13 cellular contexts compared by ENCODE assay signal in the genomic region with DNA sequence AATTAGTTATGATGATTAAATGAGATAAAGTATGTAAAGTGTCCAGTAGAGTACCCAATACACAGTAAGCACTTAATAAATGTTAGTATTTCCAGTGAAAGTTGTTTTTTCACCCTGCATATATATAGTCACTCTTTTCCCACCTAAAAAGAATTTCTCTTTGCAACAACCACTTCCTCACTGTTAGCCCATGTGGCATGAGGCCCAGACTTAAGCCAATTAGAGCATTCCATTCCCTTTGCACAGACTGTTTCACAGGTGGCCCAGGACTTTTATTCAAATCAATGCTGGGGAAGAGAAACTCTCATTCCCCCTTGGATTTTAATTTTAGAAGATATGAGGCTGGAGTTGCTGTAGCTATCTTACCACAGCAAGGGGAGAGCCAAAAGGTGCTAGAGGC. TPM values are rescaled to one million over a fixed set of nuclear protein-coding genes. Genes with fewer than 3 reads are reported as not detected.
DNase-seq lines count a peak whose midpoint lies in the region; ATAC-seq and TF ChIP-seq lines count a peak whose summit lies in the region.
"Had no signal": no experiment of that assay in that cellular context is flagged by ENCODE, and none has a peak within 500 bp of the region (broad histone marks: within the 10 kb centered on the region; RNA-seq: fewer than 3 reads in every experiment).

No MANE protein-coding gene starts in this region.

- POLR2A ChIA-PET in CD4-positive, alpha-beta T cell (lab: Charles Lee): interaction anchor here (2.1 kb wide), 1 partner anchor 54 kb away, joined by 7 read pairs; the partner anchor contains the start of gene TRIM59

- peaks cover 16% of the 10 kb centered on the region for H3K4me1 ChIP-seq in HUES64 (ENCODE audit: insufficient read depth, low read length)

- no peaks in the 10 kb centered on the region for H3K36me3 ChIP-seq in HUES64 (ENCODE audit: insufficient read depth, low read length)
- H3K36me3 ChIP-seq: neutrophil had no signal

- peaks cover 5% of the 10 kb centered on the region for H3K27me3 Mint-ChIP-seq in CD4-positive, alpha-beta T cell
- peaks cover 3% of the 10 kb centered on the region for H3K27me3 Mint-ChIP-seq in activated CD8-positive, alpha-beta memory T cell treated with anti-CD3 and anti-CD28 coated beads, Interleukin-2, amount 10 ng/mL, durations not matched to agents 7 days and 5 days

- no peak overlapping the region for H3K27ac Mint-ChIP-seq in CD4-positive, alpha-beta T cell
- no peak overlapping the region for H3K27ac Mint-ChIP-seq in activated CD8-positive, alpha-beta memory T cell treated with anti-CD3 and anti-CD28 coated beads, Interleukin-2, amount 10 ng/mL, durations not matched to agents 7 days and 5 days
- H3K27ac Mint-ChIP-seq: activated naive CD4-positive, alpha-beta T cell treated with anti-CD3 and anti-CD28 coated beads, Interleukin-2, amount 50 U/mL, for 72 hours; CD4-positive, CD25-positive, alpha-beta regulatory T cell had no signal

- H3K4me3 ChIP-seq in HUES64 (ENCODE audit: low read length) (no peak overlapping the region; the same call in 1 of the 2 replicates), foreskin fibroblast (ENCODE audit: low read depth in 1 of 2, low read length in 2 of 2) (no peak overlapping the region)

- intact Hi-C loops in CD4-positive, alpha-beta T cell (cut with DNase I, micrococcal nuclease): loop anchor here in 1 of 2 experiments (5.0 kb wide), 2 partner anchors 827 to 1593 kb away; partner anchors contain the start of genes MFSD1 and NMD3

- H3K27ac ChIP-seq in CD4-positive, alpha-beta T cell (ENCODE audit: low read depth, low read length): no peak overlapping the region
- peak overlapping the region; percentile 50; the same call in 1 of the 2 replicates for H3K27ac ChIP-seq in HUES64 (ENCODE audit: low read depth, low read length)
- H3K27ac ChIP-seq: neutrophil had no signal

- peak overlapping the region; percentile 43; the same call in 1 of the 2 replicates for H3K9ac ChIP-seq in HUES64 (ENCODE audit: low read depth, low read length)

- peaks cover 22% of the 10 kb centered on the region for H3K36me3 Mint-ChIP-seq in CD4-positive, alpha-beta T cell (ENCODE audit: low read depth)
- H3K36me3 Mint-ChIP-seq in activated CD8-positive, alpha-beta memory T cell treated with anti-CD3 and anti-CD28 coated beads, Interleukin-2, amount 10 ng/mL, durations not matched to agents 7 days and 5 days: peaks cover 10% of the 10 kb centered on the region

- ATAC-seq in CD4-positive, alpha-beta T cell (ENCODE audit: poor library complexity): no peak
- peak; percentile 54 for ATAC-seq in SK-N-SH treated with all-trans-retinoic acid at 6 μM for 48 hours
- no peak for ATAC-seq in GM21723 (IDR thresholded peaks at IDR 0.05; ENCODE audit: unreplicated experiment)
- no peak for ATAC-seq in GM21825 (IDR thresholded peaks at IDR 0.05; ENCODE audit: unreplicated experiment)
- ATAC-seq in activated CD8-positive, alpha-beta memory T cell treated with anti-CD3 and anti-CD28 coated beads, Interleukin-2, amount 10 ng/mL, durations not matched to agents 7 days and 5 days: no peak
- ATAC-seq: activated naive CD4-positive, alpha-beta T cell treated with anti-CD3 and anti-CD28 coated beads, Interleukin-2, amount 50 U/mL, for 72 hours had no signal

- H3K27me3 ChIP-seq in CD4-positive, alpha-beta T cell (ENCODE audit: control insufficient read depth, insufficient read depth, low read length): no peaks in the 10 kb centered on the region
- H3K27me3 ChIP-seq in HUES64 (ENCODE audit: insufficient read depth, low read length): no peaks in the 10 kb centered on the region
- H3K27me3 ChIP-seq: neutrophil had no signal

- no peaks in the 10 kb centered on the region for H3K9me3 ChIP-seq in CD4-positive, alpha-beta T cell (ENCODE audit: control insufficient read depth, low read length)
- H3K9me3 ChIP-seq in HUES64 (ENCODE audit: insufficient read depth, low read depth, low read length): no peaks in the 10 kb centered on the region
- H3K9me3 ChIP-seq: neutrophil had no signal

- H3K4me1 Mint-ChIP-seq in CD4-positive, alpha-beta T cell (ENCODE audit: low read depth): peaks cover 39% of the 10 kb centered on the region
- H3K4me1 Mint-ChIP-seq in activated CD8-positive, alpha-beta memory T cell treated with anti-CD3 and anti-CD28 coated beads, Interleukin-2, amount 10 ng/mL, durations not matched to agents 7 days and 5 days: peaks cover 30% of the 10 kb centered on the region

- no peak for DNase-seq in CD4-positive, alpha-beta T cell
- peak; percentile 58 to 83 for DNase-seq in foreskin fibroblast
- DNase-seq in KG1 (lab: John Stamatoyannopoulos, UW): no peak
- DNase-seq in activated CD8-positive, alpha-beta memory T cell treated with anti-CD3 and anti-CD28 coated beads, Interleukin-2, amount 10 ng/mL, durations not matched to agents 7 days and 5 days: no peak
- DNase-seq: activated CD4-positive, alpha-beta T cell treated with anti-CD3 and anti-CD28 coated beads for 4 hours; CD4-positive, CD25-positive, alpha-beta regulatory T cell; NCI-H2029 had no signal

- TF ChIP-seq CTCF in CD4-positive, alpha-beta T cell (IDR thresholded peaks at IDR 0.05): no peak
- TF ChIP-seq CTCF in foreskin fibroblast (IDR thresholded peaks at IDR 0.05; ENCODE audit: low read depth, low read length): no peak

- CTCF ChIA-PET in CD4-positive, alpha-beta T cell (lab: Charles Lee): no interaction called here
- CTCF ChIA-PET in activated CD8-positive, alpha-beta memory T cell treated with anti-CD3 and anti-CD28 coated beads, Interleukin-2, amount 10 ng/mL, durations not matched to agents 7 days and 5 days (lab: Charles Lee): interaction anchor here (1.6 kb wide), 1 partner anchor 511 kb away, joined by 3 read pairs; no protein-coding TSS in a partner anchor

- peak overlapping the region; percentile 28 for H3K4me3 Mint-ChIP-seq in CD4-positive, alpha-beta T cell
- no peak overlapping the region for H3K4me3 Mint-ChIP-seq in activated CD8-positive, alpha-beta memory T cell treated with anti-CD3 and anti-CD28 coated beads, Interleukin-2, amount 10 ng/mL, durations not matched to agents 7 days and 5 days

- no peaks in the 10 kb centered on the region for H3K9me3 Mint-ChIP-seq in CD4-positive, alpha-beta T cell
- no peaks in the 10 kb centered on the region for H3K9me3 Mint-ChIP-seq in activated CD8-positive, alpha-beta memory T cell treated with anti-CD3 and anti-CD28 coated beads, Interleukin-2, amount 10 ng/mL, durations not matched to agents 7 days and 5 days (ENCODE audit: low read depth)
- H3K9me3 Mint-ChIP-seq: activated naive CD4-positive, alpha-beta T cell treated with anti-CD3 and anti-CD28 coated beads, Interleukin-2, amount 50 U/mL, for 72 hours; CD4-positive, CD25-positive, alpha-beta regulatory T cell had no signal

TF ChIP-seq in SK-N-SH treated with all-trans-retinoic acid at 6 μM for 48 hours, 23 proteins besides CTCF, POLR2A, EP300 and RAD21 (continues in another document):
- TF ChIP-seq ZNF8 (CRISPR knock-in tag; IDR thresholded peaks at IDR 0.05): no peak
- no peak for TF ChIP-seq TCF4 (CRISPR knock-in tag; IDR thresholded peaks at IDR 0.05; ENCODE audit: borderline replicate concordance)
- no peak for TF ChIP-seq ZNF565 (CRISPR knock-in tag; conservative IDR thresholded peaks at IDR 0.05; ENCODE audit: low read depth)
- no peak for TF ChIP-seq PATZ1 (CRISPR knock-in tag; IDR thresholded peaks at IDR 0.05; ENCODE audit: borderline replicate concordance)
- TF ChIP-seq SNAI2 (CRISPR knock-in tag; IDR thresholded peaks at IDR 0.05): 0 out of 2 replicates have a peak, but pooled peaks have one; percentile 68
- no peak for TF ChIP-seq BACH2 (CRISPR knock-in tag; IDR thresholded peaks at IDR 0.05; ENCODE audit: borderline replicate concordance)
- no peak for TF ChIP-seq ZC3H10 (CRISPR knock-in tag; IDR thresholded peaks at IDR 0.05)
- TF ChIP-seq ZFP30 (CRISPR knock-in tag; IDR thresholded peaks at IDR 0.05): no peak
- no peak for TF ChIP-seq ZNF70 (CRISPR knock-in tag; IDR thresholded peaks at IDR 0.05)
- peak; percentile 65 for TF ChIP-seq ISL1 (CRISPR knock-in tag; IDR thresholded peaks at IDR 0.05)
- no peak for TF ChIP-seq OSR1 (CRISPR knock-in tag; IDR thresholded peaks at IDR 0.05)

RNA-seq across cellular contexts. Expression of gene IFT80, which starts 3.7 kb away (rescaled TPM):
- total RNA-seq in CD4-positive, alpha-beta T cell: 10 to 100 TPM; 16.1 to 18.2 TPM
- 18.4 TPM for polyA plus RNA-seq in HUES64 (2013, experiment 1 of 2)
- polyA plus RNA-seq in HUES64 (2013, experiment 2 of 2): 24.5 TPM
- 10 to 100 TPM; 25.4 to 26.3 TPM for total RNA-seq in activated CD8-positive, alpha-beta memory T cell treated with anti-CD3 and anti-CD28 coated beads, Interleukin-2, amount 10 ng/mL, durations not matched to agents 7 days and 5 days

RNA-seq across cellular contexts. Expression of gene SMC4, which starts 4.2 kb away (rescaled TPM):
- total RNA-seq in CD4-positive, alpha-beta T cell: 10 to 100 TPM; 52.3 to 58.8 TPM
- 99.3 TPM for polyA plus RNA-seq in HUES64 (2013, experiment 1 of 2)
- polyA plus RNA-seq in HUES64 (2013, experiment 2 of 2): 114 TPM
- total RNA-seq in activated CD8-positive, alpha-beta memory T cell treated with anti-CD3 and anti-CD28 coated beads, Interleukin-2, amount 10 ng/mL, durations not matched to agents 7 days and 5 days: 100 to 1,000 TPM; 251 to 279 TPM

RNA-seq across cellular contexts. Expression of gene TRIM59, which starts 54.3 kb away (rescaled TPM):
- total RNA-seq in CD4-positive, alpha-beta T cell: 10 to 100 TPM; 16.2 to 16.4 TPM
- polyA plus RNA-seq in HUES64 (2013, experiment 1 of 2): 33.7 TPM
- 34.2 TPM for polyA plus RNA-seq in HUES64 (2013, experiment 2 of 2)
- total RNA-seq in activated CD8-positive, alpha-beta memory T cell treated with anti-CD3 and anti-CD28 coated beads, Interleukin-2, amount 10 ng/mL, durations not matched to agents 7 days and 5 days: 10 to 100 TPM; 48.0 to 51.6 TPM

Comparison
In these comparisons a context has a peak if more than half of its experiments do, and no peak if none do; other contexts are left out.
1. DNase-seq: peak in foreskin fibroblast (2 of 2); none in CD4-positive, alpha-beta T cell (0 of 10), KG1 (single experiment) and activated CD8-positive, alpha-beta memory T cell treated with anti-CD3 and anti-CD28 coated beads, Interleukin-2, amount 10 ng/mL, durations not matched to agents 7 days and 5 days (single experiment).
2. RNA of gene SMC4, which starts 4.2 kb away (total RNA-seq): 251 to 279 TPM in activated CD8-positive, alpha-beta memory T cell treated with anti-CD3 and anti-CD28 coated beads, Interleukin-2, amount 10 ng/mL, durations not matched to agents 7 days and 5 days; 52.3 to 58.8 TPM in CD4-positive, alpha-beta T cell; every median in the first group is over 4 times any median in the second.